ENCODE assay signal across 1 cellular context in the genomic region with DNA sequence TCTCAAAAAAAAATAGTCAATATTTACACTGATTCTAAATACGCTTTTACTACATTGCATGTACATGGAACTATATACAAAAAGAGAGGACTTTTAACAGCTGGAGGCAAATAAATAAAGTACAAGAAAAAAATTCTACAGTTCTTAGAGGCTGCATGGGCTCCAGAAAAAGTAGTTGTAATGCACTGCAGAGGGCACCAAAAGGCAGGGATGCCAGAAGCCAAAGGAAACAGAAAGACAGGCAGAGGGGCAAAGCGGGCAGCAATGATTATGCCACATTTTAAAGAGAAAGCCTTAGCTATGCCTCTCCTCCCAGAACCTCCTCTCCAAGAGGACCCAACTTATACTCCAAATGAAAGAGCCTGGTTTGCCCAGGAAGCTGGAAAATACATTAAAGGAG.
TF ChIP-seq lines count a peak whose summit lies in the region.

No MANE protein-coding gene starts in this region.

TF ChIP-seq in K562, 482 proteins besides CTCF, POLR2A, EP300 and RAD21:
- 0 out of 2 replicates have a peak, but pooled peaks have one; percentile 15 for TF ChIP-seq EZH2 (IDR thresholded peaks at IDR 0.05; ENCODE audit: borderline replicate concordance, low read depth, low read length)
- TF ChIP-seq, protein P1, sequence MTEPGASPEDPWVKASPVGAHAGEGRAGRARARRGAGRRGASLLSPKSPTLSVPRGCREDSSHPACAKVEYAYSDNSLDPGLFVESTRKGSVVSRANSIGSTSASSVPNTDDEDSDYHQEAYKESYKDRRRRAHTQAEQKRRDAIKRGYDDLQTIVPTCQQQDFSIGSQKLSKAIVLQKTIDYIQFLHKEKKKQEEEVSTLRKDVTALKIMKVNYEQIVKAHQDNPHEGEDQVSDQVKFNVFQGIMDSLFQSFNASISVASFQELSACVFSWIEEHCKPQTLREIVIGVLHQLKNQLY (CRISPR knock-in tag; conservative IDR thresholded peaks at IDR 0.05), result no peak
